8 cellular contexts compared by ENCODE assay signal in the genomic region with DNA sequence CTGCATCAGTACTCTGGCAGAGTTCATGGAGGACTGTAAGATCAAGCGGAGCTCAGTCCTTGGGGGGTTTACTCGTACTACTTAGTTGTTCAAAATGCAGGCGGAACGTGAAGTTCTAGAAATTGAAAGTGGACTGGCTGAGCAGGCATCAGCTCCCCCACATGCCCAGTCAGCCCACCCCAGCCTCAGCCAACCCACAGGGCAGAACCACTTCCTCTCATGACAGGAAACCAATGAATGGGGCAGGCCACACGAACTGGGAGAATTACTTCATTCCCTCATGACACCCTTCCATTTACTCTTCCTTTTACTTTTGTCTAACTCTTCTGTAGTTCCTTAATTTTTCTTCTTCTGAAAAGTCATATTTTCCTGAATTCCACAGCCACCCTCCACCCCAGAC.
DNase-seq lines count a peak whose midpoint lies in the region; ATAC-seq and TF ChIP-seq lines count a peak whose summit lies in the region.

No MANE protein-coding gene starts in this region.

- H3K27me3 ChIP-seq in tibial nerve: no peaks in the 10 kb centered on the region

- peak; percentile 82 for ATAC-seq in GM19395 (IDR thresholded peaks at IDR 0.05; ENCODE audit: unreplicated experiment)
- ATAC-seq in effector memory CD8-positive, alpha-beta T cell (replicated peaks): peak; percentile 66

- TF ChIP-seq EP300 in tibial nerve (IDR thresholded peaks at IDR 0.05): peak in 1 of 2 donors; percentile 80

- peak in 10 of 14 donors; percentile 8 to 54 (median 21) for DNase-seq in C1 segment of cervical spinal cord (lab: John Stamatoyannopoulos, UW)
- peak; percentile 68 for DNase-seq in Jurkat, Clone E6-1 (ENCODE audit: low read depth, low spot score)
- DNase-seq in effector memory CD8-positive, alpha-beta T cell: no peak
- peak; percentile 17 to 21 for DNase-seq in tibial nerve (ENCODE audit: low spot score in 2 of 2)
- DNase-seq in middle frontal gyrus (ENCODE audit: extremely low spot score, low spot score): no peak
- DNase-seq in SHP77 (lab: John Stamatoyannopoulos, UW): no peak
- DNase-seq in erythroblast (lab: John Stamatoyannopoulos, UW): no peak

- no peaks in the 10 kb centered on the region for H3K36me3 ChIP-seq in tibial nerve

- WGBS in tibial nerve, 2 donors: 71% methylated on average over 5 of the region's 5 CpGs

- no peaks in the 10 kb centered on the region for H3K9me3 ChIP-seq in tibial nerve

- no peak for TF ChIP-seq POLR2A in tibial nerve (IDR thresholded peaks at IDR 0.05)
- no peak for TF ChIP-seq POLR2A in erythroblast (IDR thresholded peaks at IDR 0.05; ENCODE audit: low read length)

- H3K4me1 ChIP-seq in tibial nerve: no peaks in the 10 kb centered on the region

- H3K27me3 Mint-ChIP-seq in effector memory CD8-positive, alpha-beta T cell: peaks cover 10 to 15% of the 10 kb centered on the region in 2 donors

- H3K27ac Mint-ChIP-seq in effector memory CD8-positive, alpha-beta T cell: peak overlapping the region in 1 of 2 donors; percentile 59

- no peaks in the 10 kb centered on the region for H3K9me3 Mint-ChIP-seq in effector memory CD8-positive, alpha-beta T cell

- no peak overlapping the region for H3K4me3 ChIP-seq in Jurkat, Clone E6-1 (ENCODE audit: low read length)
- no peak overlapping the region for H3K4me3 ChIP-seq in tibial nerve

- no peaks in the 10 kb centered on the region for H3K36me3 Mint-ChIP-seq in effector memory CD8-positive, alpha-beta T cell (ENCODE audit: insufficient read depth)

- H3K4me3 Mint-ChIP-seq in effector memory CD8-positive, alpha-beta T cell: peak overlapping the region; percentile 39 to 57

- H3K4me1 Mint-ChIP-seq in effector memory CD8-positive, alpha-beta T cell (ENCODE audit: low read depth in 2 of 2): peaks cover 8 to 13% of the 10 kb centered on the region in 2 donors

- H3K27ac ChIP-seq in tibial nerve: peak overlapping the region in 1 of 4 donors; percentile 46

- no peak for TF ChIP-seq CTCF in tibial nerve (IDR thresholded peaks at IDR 0.05)

Comparison
In these comparisons a context has a peak if more than half of its experiments do, and no peak if none do; other contexts are left out.
1. DNase-seq: peak in C1 segment of cervical spinal cord (10 of 14), Jurkat, Clone E6-1 (single experiment) and tibial nerve (2 of 2); none in effector memory CD8-positive, alpha-beta T cell (0 of 3), middle frontal gyrus (single experiment), SHP77 (0 of 2) and erythroblast (0 of 2).